1 cellular context compared by ENCODE assay signal in the genomic region with DNA sequence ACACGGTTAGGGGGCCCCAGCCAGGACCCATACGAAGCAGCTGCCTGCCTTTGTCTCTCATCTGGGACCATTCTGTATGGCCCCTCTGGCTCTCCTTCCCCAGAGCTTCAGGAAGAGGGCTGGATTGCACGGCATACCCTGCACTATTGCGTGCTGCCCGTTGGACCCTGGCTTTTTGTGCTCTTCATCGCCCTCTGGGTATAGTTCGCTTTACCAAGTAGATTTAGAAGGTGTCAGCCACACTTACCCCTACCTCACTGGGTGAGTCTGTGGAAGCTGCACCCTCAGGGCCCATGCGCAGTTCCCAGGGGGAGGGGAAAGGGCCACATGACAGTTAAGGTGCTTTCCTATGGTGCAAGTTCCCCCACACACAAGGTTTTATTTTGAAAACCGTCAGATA.
TF ChIP-seq lines count a peak whose summit lies in the region.

No MANE protein-coding gene starts in this region.

TF ChIP-seq in H1, 55 proteins besides CTCF, POLR2A, EP300 and RAD21 (continued from another document):
- no peak for TF ChIP-seq SAP30 (IDR thresholded peaks at IDR 0.05; ENCODE audit: insufficient read depth, insufficient replicate concordance, low read length)
